In genomic region chr6:107822154-107823046, GRCh38 we compare ENCODE assay signal across 9 cellular contexts. TPM values are rescaled to one million over a fixed set of nuclear protein-coding genes. Genes with fewer than 3 reads are reported as not detected.
DNase-seq lines count a peak whose midpoint lies in the region; ATAC-seq and TF ChIP-seq lines count a peak whose summit lies in the region.
"Had no signal": no experiment of that assay in that cellular context is flagged by ENCODE, and none has a peak within 500 bp of the region (broad histone marks: within the 10 kb centered on the region; RNA-seq: fewer than 3 reads in every experiment).

No MANE protein-coding gene starts in this region.

- no peaks in the 10 kb centered on the region for H3K9me3 Mint-ChIP-seq in central memory CD8-positive, alpha-beta T cell

- no peak for ATAC-seq in central memory CD8-positive, alpha-beta T cell (replicated peaks; ENCODE audit: extremely low read depth, poor library complexity, severe bottlenecking)

- DNase-seq in DMS79 treated with DMSO at 0.1 percent for 48 hours (lab: John Stamatoyannopoulos, UW): peak; percentile 10
- no peak for DNase-seq in DMS79 (lab: John Stamatoyannopoulos, UW)
- peak in 2 of 3 donors; percentile 49 to 66 for DNase-seq in Peyer's patch
- DNase-seq in central memory CD8-positive, alpha-beta T cell (ENCODE audit: low spot score in 2 of 2): peak; percentile 24 to 54
- DNase-seq in stimulated activated naive CD4-positive, alpha-beta T cell treated with Interleukin-2 at 50 U/mL for 16 hours (lab: John Stamatoyannopoulos, UW): peak; percentile 53
- no peak for DNase-seq in NCI-H1694 treated with DMSO at 0.1 percent for 48 hours (lab: John Stamatoyannopoulos, UW)
- no peak for DNase-seq in prostate gland (ENCODE audit: low spot score)
- DNase-seq in NCI-H2107 treated with DMSO at 0.1 percent for 48 hours (lab: John Stamatoyannopoulos, UW; ENCODE audit: unreplicated experiment): no peak

- H3K36me3 Mint-ChIP-seq in central memory CD8-positive, alpha-beta T cell (ENCODE audit: insufficient read depth): peaks cover 33% of the 10 kb centered on the region

- H3K4me1 ChIP-seq in Peyer's patch (peaks cover 0 to 13% (median 3%) of the 10 kb centered on the region in 4 donors), prostate gland (replicated peaks) (no peaks in the 10 kb centered on the region)

- peak overlapping the region; percentile 79 for H3K4me3 Mint-ChIP-seq in central memory CD8-positive, alpha-beta T cell

- H3K27me3 Mint-ChIP-seq in central memory CD8-positive, alpha-beta T cell: no peaks in the 10 kb centered on the region

- WGBS in prostate gland: 81% methylated on average over 9 of the region's 9 CpGs

- intact Hi-C loops in prostate gland (cut with DNase I): no loop called here

- H3K4me3 ChIP-seq in Peyer's patch: peak overlapping the region; percentile 14 to 40 (median 31)
- H3K4me3 ChIP-seq in prostate gland: no peak overlapping the region

- H3K27ac Mint-ChIP-seq in central memory CD8-positive, alpha-beta T cell (ENCODE audit: low read depth): peak overlapping the region; percentile 99

- no peak for TF ChIP-seq CTCF in Peyer's patch (IDR thresholded peaks at IDR 0.05)
- no peak for TF ChIP-seq CTCF in prostate gland (IDR thresholded peaks at IDR 0.05)

- peak overlapping the region; percentile 43 to 74 (median 54) for H3K27ac ChIP-seq in Peyer's patch
- H3K27ac ChIP-seq in prostate gland: no peak overlapping the region
- H3K27ac ChIP-seq: 22Rv1 had no signal

- no peaks in the 10 kb centered on the region for H3K36me3 ChIP-seq in Peyer's patch
- H3K36me3 ChIP-seq in prostate gland: no peaks in the 10 kb centered on the region

- H3K4me1 Mint-ChIP-seq in central memory CD8-positive, alpha-beta T cell: peaks cover 70% of the 10 kb centered on the region

- H3K27me3 ChIP-seq in Peyer's patch: no peaks in the 10 kb centered on the region
- no peaks in the 10 kb centered on the region for H3K27me3 ChIP-seq in prostate gland (replicated peaks; ENCODE audit: insufficient read depth)

- H3K9me3 ChIP-seq in Peyer's patch: no peaks in the 10 kb centered on the region
- H3K9me3 ChIP-seq in prostate gland: no peaks in the 10 kb centered on the region

- no peak for TF ChIP-seq POLR2A in Peyer's patch (IDR thresholded peaks at IDR 0.05)
- TF ChIP-seq POLR2A in prostate gland (IDR thresholded peaks at IDR 0.05): no peak

RNA-seq across cellular contexts. Expression of gene SCML4, which starts 1.7 kb away (rescaled TPM):
- total RNA-seq in Peyer's patch (10 to 100 TPM; 17.0 to 31.4 (median 22.1) TPM), prostate gland (1 to 10 TPM in 1 of 2 donors, under 1 TPM in 1; 0.40 to 1.7 TPM)

Comparison
In these comparisons a context has a peak if more than half of its experiments do, and no peak if none do; other contexts are left out.
1. DNase-seq: peak in DMS79 treated with DMSO at 0.1 percent for 48 hours (single experiment), Peyer's patch (2 of 3), central memory CD8-positive, alpha-beta T cell (2 of 2) and stimulated activated naive CD4-positive, alpha-beta T cell treated with Interleukin-2 at 50 U/mL for 16 hours (single experiment); none in DMS79 (single experiment), NCI-H1694 treated with DMSO at 0.1 percent for 48 hours (single experiment), prostate gland (single experiment) and NCI-H2107 treated with DMSO at 0.1 percent for 48 hours (single experiment).
2. H3K27ac ChIP-seq: peak in Peyer's patch (4 of 4); none in prostate gland (0 of 2).
3. H3K4me3 ChIP-seq: peak in Peyer's patch (4 of 4); none in prostate gland (0 of 2).
4. RNA of gene SCML4, which starts 1.7 kb away (total RNA-seq): 17.0 to 31.4 TPM in Peyer's patch; 0.40 to 1.7 TPM in prostate gland; every median in the first group is over 4 times any median in the second.